ENCODE assay signal across 21 cellular contexts in the genomic region with DNA sequence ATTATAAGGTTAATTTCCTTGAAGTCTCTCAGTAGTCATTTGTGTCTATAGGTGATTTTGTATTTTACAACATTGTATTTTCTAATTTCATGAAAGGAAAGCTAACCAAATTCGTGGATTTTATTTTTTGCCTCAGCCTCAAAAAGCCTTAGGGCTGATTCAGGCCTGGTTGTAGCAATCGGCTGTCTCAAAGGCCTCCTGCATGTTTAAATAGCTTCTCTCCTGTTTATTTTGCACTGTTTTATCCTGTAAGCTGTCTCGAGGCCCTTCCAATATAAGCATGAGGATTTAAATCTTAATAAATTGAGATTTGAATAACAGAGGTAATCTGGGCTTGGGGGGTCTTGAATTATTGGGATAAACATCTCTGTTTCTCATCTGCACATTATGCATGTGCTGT.
"Had no signal": no experiment of that assay in that cellular context is flagged by ENCODE, and none has a peak within 500 bp of the region (broad histone marks: within the 10 kb centered on the region; RNA-seq: fewer than 3 reads in every experiment).

No MANE protein-coding gene starts in this region.

- H3K36me3 ChIP-seq: colonic mucosa, suprapubic skin, transverse colon, uterus had no signal

- H3K27me3 Mint-ChIP-seq: activated CD4-positive, alpha-beta T cell treated with anti-CD3 and anti-CD28 coated beads, Interleukin-2, amount 10 ng/mL, durations not matched to agents 24 days and 14 days; activated naive CD8-positive, alpha-beta T cell treated with anti-CD3 and anti-CD28 coated beads, Interleukin-2, amount 50 U/mL, for 24 hours; stimulated activated naive CD8-positive, alpha-beta T cell treated with anti-CD3 and anti-CD28 coated beads, Interleukin-15, amount 100 ng/mL, for 72 hours had no signal

- H3K27ac Mint-ChIP-seq: activated CD4-positive, alpha-beta T cell treated with anti-CD3 and anti-CD28 coated beads, Interleukin-2, amount 10 ng/mL, durations not matched to agents 24 days and 14 days; activated T-helper 1 cell treated with anti-CD3 and anti-CD28 coated beads, Interleukin-12 subunit alpha, Interleukin-12 subunit beta, Interleukin-2, Interleukin-4 antibody, amounts not matched to agents 30 ng/mL and 10 ng/mL and 1 ng/mL, durations not matched to agents 14 hours and 24 hours and 36 hours; stimulated activated naive CD8-positive, alpha-beta T cell treated with anti-CD3 and anti-CD28 coated beads, Interleukin-15, amount 100 ng/mL, for 72 hours had no signal

- H3K27me3 ChIP-seq: colonic mucosa, suprapubic skin, transverse colon, uterus had no signal

- H3K9me3 ChIP-seq: colonic mucosa, psoas muscle, suprapubic skin, transverse colon, uterus had no signal

- ATAC-seq: activated naive CD8-positive, alpha-beta T cell treated with anti-CD3 and anti-CD28 coated beads, Interleukin-2, amount 50 U/mL, for 24 hours; left ventricle myocardium superior; psoas muscle; right cardiac atrium; stimulated activated naive CD8-positive, alpha-beta T cell treated with anti-CD3 and anti-CD28 coated beads, Interleukin-15, amount 100 ng/mL, for 72 hours had no signal

- H3K4me1 ChIP-seq: colonic mucosa, uterus had no signal

- H3K4me3 Mint-ChIP-seq: activated CD4-positive, alpha-beta T cell treated with anti-CD3 and anti-CD28 coated beads, Interleukin-2, amount 10 ng/mL, durations not matched to agents 24 days and 14 days; activated naive CD8-positive, alpha-beta T cell treated with anti-CD3 and anti-CD28 coated beads, Interleukin-2, amount 50 U/mL, for 24 hours; activated T-helper 1 cell treated with anti-CD3 and anti-CD28 coated beads, Interleukin-12 subunit alpha, Interleukin-12 subunit beta, Interleukin-2, Interleukin-4 antibody, amounts not matched to agents 30 ng/mL and 10 ng/mL and 1 ng/mL, durations not matched to agents 14 hours and 24 hours and 36 hours; brain; stimulated activated naive CD8-positive, alpha-beta T cell treated with anti-CD3 and anti-CD28 coated beads, Interleukin-15, amount 100 ng/mL, for 72 hours had no signal

- H3K27ac ChIP-seq: colonic mucosa, psoas muscle, skin epidermis, suprapubic skin, transverse colon, uterus had no signal

- H3K4me3 ChIP-seq: colonic mucosa, psoas muscle, skin epidermis, suprapubic skin, transverse colon, uterus had no signal

- H3K9me3 Mint-ChIP-seq: activated CD4-positive, alpha-beta T cell treated with anti-CD3 and anti-CD28 coated beads, Interleukin-2, amount 10 ng/mL, durations not matched to agents 24 days and 14 days; activated naive CD8-positive, alpha-beta T cell treated with anti-CD3 and anti-CD28 coated beads, Interleukin-2, amount 50 U/mL, for 24 hours; activated T-helper 1 cell treated with anti-CD3 and anti-CD28 coated beads, Interleukin-12 subunit alpha, Interleukin-12 subunit beta, Interleukin-2, Interleukin-4 antibody, amounts not matched to agents 30 ng/mL and 10 ng/mL and 1 ng/mL, durations not matched to agents 14 hours and 24 hours and 36 hours; brain; stimulated activated naive CD8-positive, alpha-beta T cell treated with anti-CD3 and anti-CD28 coated beads, Interleukin-15, amount 100 ng/mL, for 72 hours had no signal

- DNase-seq: activated CD4-positive, alpha-beta T cell treated with anti-CD3 and anti-CD28 coated beads, Interleukin-2, amount 10 ng/mL, durations not matched to agents 24 days and 14 days; activated CD4-positive, CD25-positive, alpha-beta regulatory T cell; activated CD8-positive, alpha-beta memory T cell treated with anti-CD3 and anti-CD28 coated beads, Interleukin-2, amount 50 U/mL, for 4 hours; activated naive CD8-positive, alpha-beta T cell treated with anti-CD3 and anti-CD28 coated beads, Interleukin-2, amount 50 U/mL, for 24 hours; anterior cingulate cortex; central memory CD4-positive, alpha-beta T cell; colonic mucosa; head of caudate nucleus; kidney glomerular epithelial cell; left ventricle myocardium superior; psoas muscle; right cardiac atrium; stimulated activated CD4-positive, alpha-beta T cell treated with anti-CD3 and anti-CD28 coated beads, Interleukin-2, amount 100 ng/mL, for 48 hours; stimulated activated naive CD8-positive, alpha-beta T cell treated with anti-CD3 and anti-CD28 coated beads, Interleukin-15, amount 100 ng/mL, for 72 hours; T-helper 9 cell; transverse colon; uterus had no signal
